ENCODE assay signal across 1 cellular context in the genomic region with DNA sequence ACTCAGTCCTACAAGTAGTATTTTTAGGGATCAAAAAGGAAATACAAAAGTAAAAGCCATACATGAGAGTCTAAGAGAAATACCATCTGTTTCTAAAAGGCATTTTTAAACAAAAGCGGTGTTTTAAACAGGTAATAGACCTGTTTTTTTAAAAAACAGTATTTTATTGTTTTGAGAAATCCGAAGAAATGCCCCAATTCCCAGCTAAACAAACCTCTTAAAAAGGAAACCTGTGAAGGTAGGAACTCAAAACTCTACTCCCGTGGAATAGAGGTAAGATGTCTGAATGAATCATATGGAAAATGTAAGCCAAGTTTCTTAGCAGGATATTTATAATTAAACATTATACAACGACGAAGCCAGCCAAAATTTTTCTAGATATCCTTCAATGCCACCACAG.
TF ChIP-seq lines count a peak whose summit lies in the region.

No MANE protein-coding gene starts in this region.

TF ChIP-seq in GM12878, 131 proteins besides CTCF, POLR2A, EP300 and RAD21:
- TF ChIP-seq, protein P1, sequence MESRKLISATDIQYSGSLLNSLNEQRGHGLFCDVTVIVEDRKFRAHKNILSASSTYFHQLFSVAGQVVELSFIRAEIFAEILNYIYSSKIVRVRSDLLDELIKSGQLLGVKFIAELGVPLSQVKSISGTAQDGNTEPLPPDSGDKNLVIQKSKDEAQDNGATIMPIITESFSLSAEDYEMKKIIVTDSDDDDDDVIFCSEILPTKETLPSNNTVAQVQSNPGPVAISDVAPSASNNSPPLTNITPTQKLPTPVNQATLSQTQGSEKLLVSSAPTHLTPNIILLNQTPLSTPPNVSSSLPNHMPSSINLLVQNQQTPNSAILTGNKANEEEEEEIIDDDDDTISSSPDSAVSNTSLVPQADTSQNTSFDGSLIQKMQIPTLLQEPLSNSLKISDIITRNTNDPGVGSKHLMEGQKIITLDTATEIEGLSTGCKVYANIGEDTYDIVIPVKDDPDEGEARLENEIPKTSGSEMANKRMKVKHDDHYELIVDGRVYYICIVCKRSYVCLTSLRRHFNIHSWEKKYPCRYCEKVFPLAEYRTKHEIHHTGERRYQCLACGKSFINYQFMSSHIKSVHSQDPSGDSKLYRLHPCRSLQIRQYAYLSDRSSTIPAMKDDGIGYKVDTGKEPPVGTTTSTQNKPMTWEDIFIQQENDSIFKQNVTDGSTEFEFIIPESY (IDR thresholded peaks at IDR 0.05): no peak
- no peak for TF ChIP-seq CBX3 (IDR thresholded peaks at IDR 0.05; ENCODE audit: borderline replicate concordance, low read depth)
- TF ChIP-seq TARDBP (IDR thresholded peaks at IDR 0.05; ENCODE audit: borderline replicate concordance): no peak
- no peak for TF ChIP-seq GATAD2B (conservative IDR thresholded peaks at IDR 0.05; ENCODE audit: low read depth)
- TF ChIP-seq MTA2 (IDR thresholded peaks at IDR 0.05; ENCODE audit: low read depth): no peak
- TF ChIP-seq ZNF622 (IDR thresholded peaks at IDR 0.05): no peak
- no peak for TF ChIP-seq BHLHE40 (IDR thresholded peaks at IDR 0.05; ENCODE audit: borderline replicate concordance in 1 of 2, low read depth in 2 of 2, low read length in 1 of 2)
- TF ChIP-seq TCF7 (IDR thresholded peaks at IDR 0.05; ENCODE audit: borderline replicate concordance): no peak
- TF ChIP-seq E2F8 (IDR thresholded peaks at IDR 0.05; ENCODE audit: low read depth, partially characterized antibody): no peak
- TF ChIP-seq USF1 (IDR thresholded peaks at IDR 0.05; ENCODE audit: borderline replicate concordance, extremely low read length, insufficient read depth, low read depth, low read length): no peak
- TF ChIP-seq, protein P2, sequence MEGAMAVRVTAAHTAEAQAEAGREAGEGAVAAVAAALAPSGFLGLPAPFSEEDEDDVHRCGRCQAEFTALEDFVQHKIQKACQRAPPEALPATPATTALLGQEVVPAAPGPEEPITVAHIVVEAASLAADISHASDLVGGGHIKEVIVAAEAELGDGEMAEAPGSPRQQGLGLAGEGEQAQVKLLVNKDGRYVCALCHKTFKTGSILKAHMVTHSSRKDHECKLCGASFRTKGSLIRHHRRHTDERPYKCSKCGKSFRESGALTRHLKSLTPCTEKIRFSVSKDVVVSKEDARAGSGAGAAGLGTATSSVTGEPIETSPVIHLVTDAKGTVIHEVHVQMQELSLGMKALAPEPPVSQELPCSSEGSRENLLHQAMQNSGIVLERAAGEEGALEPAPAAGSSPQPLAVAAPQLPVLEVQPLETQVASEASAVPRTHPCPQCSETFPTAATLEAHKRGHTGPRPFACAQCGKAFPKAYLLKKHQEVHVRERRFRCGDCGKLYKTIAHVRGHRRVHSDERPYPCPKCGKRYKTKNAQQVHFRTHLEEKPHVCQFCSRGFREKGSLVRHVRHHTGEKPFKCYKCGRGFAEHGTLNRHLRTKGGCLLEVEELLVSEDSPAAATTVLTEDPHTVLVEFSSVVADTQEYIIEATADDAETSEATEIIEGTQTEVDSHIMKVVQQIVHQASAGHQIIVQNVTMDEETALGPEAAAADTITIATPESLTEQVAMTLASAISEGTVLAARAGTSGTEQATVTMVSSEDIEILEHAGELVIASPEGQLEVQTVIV (IDR thresholded peaks at IDR 0.05; ENCODE audit: borderline replicate concordance, partially characterized antibody): no peak
- no peak for TF ChIP-seq CBFB (IDR thresholded peaks at IDR 0.05; ENCODE audit: low read depth)
